Comparison of ENCODE assay signal across 11 cellular contexts in genomic region chr16:28063047-28063521, GRCh38. TPM values are rescaled to one million over a fixed set of nuclear protein-coding genes. Genes with fewer than 3 reads are reported as not detected.
DNase-seq lines count a peak whose midpoint lies in the region; ATAC-seq and TF ChIP-seq lines count a peak whose summit lies in the region.
"Had no signal": no experiment of that assay in that cellular context is flagged by ENCODE, and none has a peak within 500 bp of the region (broad histone marks: within the 10 kb centered on the region; RNA-seq: fewer than 3 reads in every experiment).

No MANE protein-coding gene starts in this region.

- H3K27me3 ChIP-seq in IMR-90 (ENCODE audit: control insufficient read depth, insufficient read depth, low read length) (peaks cover 75% of the 10 kb centered on the region), esophagus squamous epithelium (peaks cover 9 to 77% (median 12%) of the 10 kb centered on the region in 4 donors), trophoblast cell (ENCODE audit: insufficient read depth, low read length) (peaks cover 32% of the 10 kb centered on the region)

- in situ Hi-C loops in IMR-90 (cut with MboI; ENCODE audit: low sequenced_read_pairs), result loop anchor here (10.0 kb wide), 1 partner anchor 278 kb away; no protein-coding TSS in a partner anchor

- no peak overlapping the region for H2AK5ac ChIP-seq in IMR-90 (ENCODE audit: low read depth, low read length)
- H2AK5ac ChIP-seq in trophoblast cell (ENCODE audit: low read length), result no peak overlapping the region

- no TSS peak for BruUV-seq in IMR-90 (replicated peaks; lab: Mats Ljungman, UMichigan)

- no peak overlapping the region for H2BK20ac ChIP-seq in IMR-90 (ENCODE audit: low read depth, low read length)

- no peaks in the 10 kb centered on the region for H3K79me2 ChIP-seq in trophoblast cell (ENCODE audit: control insufficient read depth, insufficient read depth, low read length, poor library complexity)

- H3K9me1 ChIP-seq in IMR-90 (ENCODE audit: insufficient read depth, low read length), result 0 out of 2 replicates have a peak, but pooled peaks cover 4% of the 10 kb centered on the region

- no peaks in the 10 kb centered on the region for H3K9me3 ChIP-seq in IMR-90 (ENCODE audit: control insufficient read depth, insufficient read depth, low read length)
- no peaks in the 10 kb centered on the region for H3K9me3 ChIP-seq in esophagus squamous epithelium
- H3K9me3 ChIP-seq in trophoblast cell (ENCODE audit: insufficient read depth, low read depth, low read length), result peaks cover 5% of the 10 kb centered on the region
- H3K9me3 ChIP-seq: body of pancreas, tibial nerve had no signal

- H3K56ac ChIP-seq in IMR-90 (ENCODE audit: extremely low read depth, insufficient read depth, low read length), result no peak overlapping the region

- H3K9ac ChIP-seq in IMR-90 (ENCODE audit: low read depth, low read length), result no peak overlapping the region
- no peak overlapping the region for H3K9ac ChIP-seq in trophoblast cell (ENCODE audit: low read length)

- H3K4me3 ChIP-seq in IMR-90 (ENCODE audit: insufficient read depth, low read depth, low read length), result no peak overlapping the region
- peak overlapping the region; percentile 4 to 56 (median 36) for H3K4me3 ChIP-seq in esophagus squamous epithelium
- peak overlapping the region; percentile 60 for H3K4me3 ChIP-seq in trophoblast cell (ENCODE audit: low read depth, low read length)
- H3K4me3 ChIP-seq: body of pancreas had no signal

- no peak overlapping the region for H2BK120ac ChIP-seq in IMR-90 (ENCODE audit: low read depth, low read length)
- H2BK120ac ChIP-seq in trophoblast cell (ENCODE audit: insufficient read depth, low read length, poor library complexity), result no peak overlapping the region

- H3K79me1 ChIP-seq in IMR-90 (ENCODE audit: low read depth in 1 of 2, low read length in 2 of 2), result no peaks in the 10 kb centered on the region
- H3K79me1 ChIP-seq in trophoblast cell (ENCODE audit: low read length), result no peaks in the 10 kb centered on the region

- H4K20me1 ChIP-seq in IMR-90 (ENCODE audit: insufficient read depth, low read length), result no peaks in the 10 kb centered on the region

- H3K18ac ChIP-seq in IMR-90 (ENCODE audit: low read depth, low read length) (no peak overlapping the region), trophoblast cell (ENCODE audit: low read length) (no peak overlapping the region)

- peak; percentile 25 for ATAC-seq in IMR-90 (ENCODE audit: low read depth)
- no peak for ATAC-seq in esophagus mucosa
- no peak for ATAC-seq in GM21447 (IDR thresholded peaks at IDR 0.05; ENCODE audit: unreplicated experiment)
- ATAC-seq: body of pancreas had no signal

- H3K4me1 ChIP-seq in IMR-90 (ENCODE audit: control insufficient read depth, insufficient read depth, low read length) (no peaks in the 10 kb centered on the region), esophagus squamous epithelium (peaks cover 0 to 17% (median 13%) of the 10 kb centered on the region in 3 donors), trophoblast cell (ENCODE audit: control insufficient read depth in 1 of 2, insufficient read depth in 2 of 2, low read length in 2 of 2) (peaks cover 0 to 2% of the 10 kb centered on the region in 2 experiments)

- no peak overlapping the region for H4K12ac ChIP-seq in trophoblast cell (ENCODE audit: low read depth, low read length)

- H3K36me3 ChIP-seq in IMR-90 (ENCODE audit: control insufficient read depth, insufficient read depth, low read length) (no peaks in the 10 kb centered on the region), esophagus squamous epithelium (no peaks in the 10 kb centered on the region), trophoblast cell (ENCODE audit: control insufficient read depth in 1 of 2, insufficient read depth in 2 of 2, low read length in 2 of 2) (no peaks in the 10 kb centered on the region)
- H3K36me3 ChIP-seq: tibial nerve had no signal

- POLR2A ChIA-PET in IMR-90 (lab: Charles Lee; ENCODE audit: unreplicated experiment), result no interaction called here
- POLR2A ChIA-PET in GM10248 (lab: Yijun Ruan, JAX), result no interaction called here

- no peak overlapping the region for H3K27ac ChIP-seq in IMR-90 (ENCODE audit: insufficient read depth, low read length)
- no peak overlapping the region for H3K27ac ChIP-seq in esophagus squamous epithelium
- H3K27ac ChIP-seq in trophoblast cell (ENCODE audit: low read depth, low read length), result no peak overlapping the region
- H3K27ac ChIP-seq: body of pancreas, tibial nerve had no signal

- no peak overlapping the region for H4K91ac ChIP-seq in IMR-90 (ENCODE audit: insufficient read depth, low read depth, low read length)
- no peak overlapping the region for H4K91ac ChIP-seq in trophoblast cell (ENCODE audit: low read depth, low read length)

- H2BK5ac ChIP-seq in IMR-90 (ENCODE audit: low read depth, low read length, poor library complexity, severe bottlenecking), result no peak overlapping the region
- H2BK5ac ChIP-seq in trophoblast cell (ENCODE audit: low read depth, low read length, poor library complexity), result no peak overlapping the region

- H4K5ac ChIP-seq in IMR-90 (ENCODE audit: low read depth, low read length), result no peak overlapping the region

- H4K8ac ChIP-seq in IMR-90 (ENCODE audit: low read depth in 2 of 2, low read length in 2 of 2), result no peak overlapping the region
- H4K8ac ChIP-seq in trophoblast cell (ENCODE audit: low read depth, low read length), result no peak overlapping the region

- H3K4me2 ChIP-seq in IMR-90 (ENCODE audit: low read depth, low read length) (no peak overlapping the region), trophoblast cell (ENCODE audit: low read length) (peak overlapping the region; percentile 90)

- no peak overlapping the region for H2BK15ac ChIP-seq in IMR-90 (ENCODE audit: low read depth, low read length)

- H2AK9ac ChIP-seq in IMR-90 (replicated peaks; ENCODE audit: low read depth, low read length, poor library complexity), result no peak overlapping the region

- intact Hi-C loops in IMR-90 (cut with micrococcal nuclease), result no loop called here
- intact Hi-C loops in esophagus squamous epithelium (cut with DNase I), result loop anchor here (10.0 kb wide), 1 partner anchor 88 kb away; no protein-coding TSS in a partner anchor

- no peak overlapping the region for H3K23ac ChIP-seq in IMR-90 (ENCODE audit: low read depth, low read length)
- H3K23ac ChIP-seq in trophoblast cell (ENCODE audit: low read length), result no peak overlapping the region

- H3K4ac ChIP-seq in IMR-90 (ENCODE audit: low read depth, low read length) (no peak overlapping the region), trophoblast cell (ENCODE audit: low read depth, low read length) (no peak overlapping the region)

- WGBS in IMR-90 (ENCODE audit: extremely low coverage in 2 of 2, insufficient read length in 1 of 2), 2 experiments, result 2% methylated on average over 34 of the region's 71 CpGs; no CpG with 5 or more reads in 1 of the 2 experiments
- no CpG with 5 or more reads among the region's 71 CpGs for WGBS in esophagus squamous epithelium, 2 donors
- no CpG with 5 or more reads among the region's 71 CpGs for WGBS in trophoblast cell (ENCODE audit: extremely low coverage, insufficient coverage, insufficient read length)

- H2BK12ac ChIP-seq in trophoblast cell (ENCODE audit: low read length), result no peak overlapping the region

- H3K14ac ChIP-seq in IMR-90 (replicated peaks; ENCODE audit: low read depth, low read length) (no peak overlapping the region), trophoblast cell (ENCODE audit: low read length) (no peak overlapping the region)

- TF ChIP-seq POLR2A in IMR-90 (IDR thresholded peaks at IDR 0.05; ENCODE audit: low read depth, low read length), result no peak
- no peak for TF ChIP-seq POLR2A in esophagus squamous epithelium (IDR thresholded peaks at IDR 0.05)

- dilution Hi-C loops in IMR-90 (cut with HindIII; ENCODE audit: low sequenced_read_pairs, unreplicated experiment), result no loop called here

- TF ChIP-seq CTCF in IMR-90 (conservative IDR thresholded peaks at IDR 0.05; ENCODE audit: low read depth, low read length) (no peak), esophagus squamous epithelium (IDR thresholded peaks at IDR 0.05) (no peak), GM10248 (IDR thresholded peaks at IDR 0.05; ENCODE audit: control extremely low read depth, extremely low read depth, low read depth, missing control alignments) (no peak)

- peak; percentile 69 for DNase-seq in D341Med (ENCODE audit: low spot score)
- DNase-seq in IMR-90, result peak; percentile 10
- DNase-seq in esophagus squamous epithelium (lab: John Stamatoyannopoulos, UW), result no peak
- DNase-seq in trophoblast cell, result no peak
- DNase-seq in NCI-H2196 (lab: John Stamatoyannopoulos, UW; ENCODE audit: unreplicated experiment), result no peak
- DNase-seq in GM10248 (ENCODE audit: extremely low spot score), result no peak
- DNase-seq: body of pancreas had no signal

- TF ChIP-seq RAD21 in IMR-90 (IDR thresholded peaks at IDR 0.05; ENCODE audit: low read length), result no peak

- H2AFZ ChIP-seq in IMR-90 (replicated peaks; ENCODE audit: low read length, poor library complexity) (peak overlapping the region; percentile 67), trophoblast cell (ENCODE audit: insufficient read depth, low read length, poor library complexity) (no peak overlapping the region)

- CTCF ChIA-PET in IMR-90 (lab: Yijun Ruan, JAX), result no interaction called here
- CTCF ChIA-PET in GM10248 (lab: Yijun Ruan, JAX), result interaction anchor here (2.5 kb wide), 1 partner anchor 424 kb away, joined by 10 read pairs; no protein-coding TSS in a partner anchor

TF ChIP-seq in IMR-90, 13 proteins besides CTCF, POLR2A, EP300 and RAD21 (continues in another document):
- TF ChIP-seq BHLHE40 (IDR thresholded peaks at IDR 0.05; ENCODE audit: low read depth, low read length) (no peak), USF2 (IDR thresholded peaks at IDR 0.05; ENCODE audit: low read depth, low read length) (no peak), SMC3 (IDR thresholded peaks at IDR 0.05; ENCODE audit: low read depth, low read length) (no peak), RCOR1 (IDR thresholded peaks at IDR 0.05; ENCODE audit: insufficient replicate concordance, low read length) (no peak), MAFK (IDR thresholded peaks at IDR 0.05; ENCODE audit: low read depth, low read length) (no peak), CEBPB (IDR thresholded peaks at IDR 0.05; ENCODE audit: low read depth, low read length) (no peak), RFX5 (IDR thresholded peaks at IDR 0.05; ENCODE audit: low read depth, low read length) (no peak)

RNA-seq across cellular contexts. Expression of gene GSG1L, which starts 0.4 kb away (rescaled TPM):
- total RNA-seq in IMR-90 (2012; rRNA removed) (not detected in 2 replicates), esophagus squamous epithelium (under 1 TPM in 2 of 4 donors, not detected in 2; under 0.01 to 0.21 TPM), esophagus mucosa (not detected)
- polyA plus RNA-seq in IMR-90 (2012; rRNA removed), result not detected in 2 replicates
- polyA plus RNA-seq in IMR-90 (2012; cell fraction: cytosol; rRNA removed), result not detected in 2 replicates
- 0.05 TPM in 1 of 2 replicates, not detected in the other for polyA plus RNA-seq in IMR-90 (2012; cell fraction: nucleus; rRNA removed; ENCODE audit: low replicate concordance)
- 0.01 and 0.03 TPM in 2 replicates for polyA plus RNA-seq in trophoblast cell (2013)
- total RNA-seq: body of pancreas, tibial nerve had no signal
- polyA plus RNA-seq: keratinocyte had no signal

Comparison
In these comparisons a context has a peak if more than half of its experiments do, and no peak if none do; other contexts are left out.
1. DNase-seq: peak in D341Med (single experiment) and IMR-90 (single experiment); none in esophagus squamous epithelium (single experiment), trophoblast cell (0 of 2), NCI-H2196 (single experiment) and GM10248 (single experiment).